In the genomic region with DNA sequence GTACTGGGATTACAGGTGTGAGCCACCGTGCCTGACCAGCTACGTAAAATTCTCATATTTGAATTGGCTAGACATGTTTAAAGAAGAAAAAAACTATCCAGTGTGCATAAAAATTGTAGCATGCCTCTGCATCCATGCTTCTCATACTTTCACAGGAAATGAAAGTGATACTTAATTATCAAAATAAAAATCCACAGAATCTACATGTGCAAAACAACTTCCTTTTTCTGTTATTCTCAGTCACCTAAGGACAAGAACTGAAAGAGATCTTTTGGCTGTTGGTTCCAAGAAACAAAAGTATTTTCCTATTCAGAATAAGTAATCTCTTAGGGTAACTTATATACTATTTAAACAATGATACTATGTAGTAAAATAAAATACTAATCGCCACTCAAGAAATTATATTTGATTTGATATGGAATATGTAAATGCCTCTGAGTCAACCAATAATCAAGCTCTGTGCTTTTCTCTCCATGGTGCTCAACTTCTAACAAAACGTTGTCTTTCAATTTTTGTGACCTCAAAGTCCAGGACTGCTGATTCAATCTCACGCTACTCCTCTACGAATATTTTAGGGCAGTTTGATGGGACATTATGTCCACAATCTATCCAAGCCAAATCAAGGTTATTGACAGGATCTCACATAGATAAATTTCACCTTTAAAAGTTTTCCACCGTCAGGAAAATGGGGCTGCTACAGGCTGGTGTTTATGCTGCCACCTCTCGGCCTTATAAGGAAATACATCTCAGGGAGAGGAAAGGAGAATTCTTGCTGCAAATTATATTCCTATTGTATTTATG, we compare ENCODE assay signal across 8 cellular contexts.
DNase-seq lines count a peak whose midpoint lies in the region; ATAC-seq and TF ChIP-seq lines count a peak whose summit lies in the region.

No MANE protein-coding gene starts in this region.

- H3K36me3 Mint-ChIP-seq in Calu3 (ENCODE audit: insufficient read depth, unreplicated experiment), result peaks cover 6% of the 10 kb centered on the region

- DNase-seq in Calu3 (peak; percentile 45), Panc1 (ENCODE audit: low read depth, low spot score) (no peak), cerebellum (ENCODE audit: low spot score) (peak; percentile 17), midbrain (lab: John Stamatoyannopoulos, UW) (peak; percentile 43), foreskin melanocyte (no peak), NCI-H524 treated with DMSO at 0.1 percent for 48 hours (lab: John Stamatoyannopoulos, UW) (no peak)

- no peak overlapping the region for H3K4me3 ChIP-seq in Panc1 (ENCODE audit: low read depth in 2 of 2, low read length in 2 of 2)

- no peaks in the 10 kb centered on the region for H3K36me3 ChIP-seq in Panc1 (ENCODE audit: control insufficient read depth, insufficient read depth, low read length)

- peak overlapping the region; percentile 26; the same call in 1 of the 2 replicates for H3K27ac ChIP-seq in Panc1 (ENCODE audit: low read length)

- intact Hi-C loops in Calu3 (cut with micrococcal nuclease; ENCODE audit: unreplicated experiment), result no loop called here
- intact Hi-C loops in Panc1 (cut with micrococcal nuclease; ENCODE audit: unreplicated experiment), result loop anchor here (10.0 kb wide), 3 partner anchors 178 to 622 kb away; no protein-coding TSS in a partner anchor

- no peaks in the 10 kb centered on the region for H3K4me1 Mint-ChIP-seq in Calu3 (ENCODE audit: low read depth, unreplicated experiment)

- H3K4me3 Mint-ChIP-seq in Calu3 (ENCODE audit: low read depth, unreplicated experiment), result no peak overlapping the region

- POLR2A ChIA-PET in Panc1 (lab: Charles Lee), result no interaction called here

- H3K9me3 Mint-ChIP-seq in Calu3 (ENCODE audit: low read depth, unreplicated experiment), result no peaks in the 10 kb centered on the region

- no TSS peak for BruUV-seq in Calu3 (replicated peaks; lab: Mats Ljungman, UMichigan)
- no TSS peak for BruUV-seq in Panc1 (replicated peaks; lab: Mats Ljungman, UMichigan)

- TF ChIP-seq CTCF in Calu3 (IDR thresholded peaks at IDR 0.05; ENCODE audit: unreplicated experiment) (peak; percentile 82), Panc1 (IDR thresholded peaks at IDR 0.05) (peak; percentile 89)

- no peaks in the 10 kb centered on the region for H3K27me3 ChIP-seq in Panc1 (ENCODE audit: control insufficient read depth, insufficient read depth, low read length)

- ATAC-seq in GM18867 (IDR thresholded peaks at IDR 0.05; ENCODE audit: unreplicated experiment) (peak; percentile 39), HG03520 (IDR thresholded peaks at IDR 0.05; ENCODE audit: unreplicated experiment) (peak; percentile 44), Panc1 (no peak)

- H3K27me3 Mint-ChIP-seq in Calu3 (ENCODE audit: unreplicated experiment), result no peaks in the 10 kb centered on the region

- H3K4me1 ChIP-seq in Panc1 (ENCODE audit: control insufficient read depth, insufficient read depth, low read length), result peaks cover 3% of the 10 kb centered on the region

- no peaks in the 10 kb centered on the region for H3K9me3 ChIP-seq in Panc1 (ENCODE audit: control insufficient read depth, insufficient read depth, low read depth, low read length)

- CTCF ChIA-PET in Calu3 (lab: Charles Lee) (no interaction called here), Panc1 (lab: Charles Lee) (interaction anchor here (0.6 to 0.7 kb wide), 3 partner anchors 36 to 252 kb away, joined by 3 to 8 read pairs (median 4); no protein-coding TSS in a partner anchor)

- no peak overlapping the region for H3K27ac Mint-ChIP-seq in Calu3 (ENCODE audit: unreplicated experiment)

- in situ Hi-C loops in Panc1 (cut with HindIII; ENCODE audit: low pct_unique_long_range_greater_than_20kb, low sequenced_read_pairs), result no loop called here

Comparison
In these comparisons a context has a peak if more than half of its experiments do, and no peak if none do; other contexts are left out.
1. DNase-seq: peak in Calu3 (single experiment), cerebellum (single experiment) and midbrain (single experiment); none in Panc1 (single experiment), foreskin melanocyte (single experiment) and NCI-H524 treated with DMSO at 0.1 percent for 48 hours (single experiment).